ENCODE assay signal across 10 cellular contexts in genomic region chr15:94070341-94071275, GRCh38.
A peak's percentile ranks its signal among the peaks of the same experiment; 100 is the strongest.
DNase-seq lines count a peak whose midpoint lies in the region; ATAC-seq and TF ChIP-seq lines count a peak whose summit lies in the region.
"Had no signal": no experiment of that assay in that cellular context is flagged by ENCODE, and none has a peak within 500 bp of the region (broad histone marks: within the 10 kb centered on the region; RNA-seq: fewer than 3 reads in every experiment).

No MANE protein-coding gene starts in this region.

- H3K4me1 Mint-ChIP-seq in endothelial cell (ENCODE audit: unreplicated experiment): peaks cover 3% of the 10 kb centered on the region
- H3K4me1 Mint-ChIP-seq: CD4-positive, alpha-beta memory T cell had no signal

- H3K36me3 Mint-ChIP-seq in endothelial cell (ENCODE audit: low read depth, unreplicated experiment): no peaks in the 10 kb centered on the region
- H3K36me3 Mint-ChIP-seq: CD4-positive, alpha-beta memory T cell had no signal

- intact Hi-C loops in A673 (cut with micrococcal nuclease; ENCODE audit: unreplicated experiment): no loop called here

- peak overlapping the region; percentile 27 for H3K4me3 ChIP-seq in A673 (ENCODE audit: low read depth, low read length, poor library complexity, severe bottlenecking)

- peak; percentile 48 for TF ChIP-seq CTCF in A673 (conservative IDR thresholded peaks at IDR 0.05; ENCODE audit: low read depth, low read length)
- no peak for TF ChIP-seq CTCF in endothelial cell (IDR thresholded peaks at IDR 0.05; ENCODE audit: unreplicated experiment)

- no peaks in the 10 kb centered on the region for H3K9me3 Mint-ChIP-seq in endothelial cell (ENCODE audit: unreplicated experiment)
- H3K9me3 Mint-ChIP-seq: T-helper 1 cell treated with Interleukin-12 subunit alpha and Interleukin-12 subunit beta and Interleukin-4 antibody, amounts not matched to agents 30 μg/mL and 1 μg/mL, for 36 hours had no signal

- BruUV-seq in A673 (replicated peaks; lab: Mats Ljungman, UMichigan): no TSS peak

- H3K27me3 Mint-ChIP-seq in endothelial cell (ENCODE audit: unreplicated experiment): no peaks in the 10 kb centered on the region

- H3K27ac Mint-ChIP-seq in endothelial cell (ENCODE audit: unreplicated experiment): no peak overlapping the region
- H3K27ac Mint-ChIP-seq: CD4-positive, alpha-beta memory T cell; T-helper 1 cell treated with Interleukin-12 subunit alpha and Interleukin-12 subunit beta and Interleukin-4 antibody, amounts not matched to agents 30 μg/mL and 1 μg/mL, for 36 hours had no signal

- peaks cover 11% of the 10 kb centered on the region for H3K9me3 ChIP-seq in A673 (ENCODE audit: low read depth, low read length, poor library complexity, severe bottlenecking)

- H3K4me1 ChIP-seq in A673 (ENCODE audit: insufficient read depth, low read length, poor library complexity, severe bottlenecking): peaks cover 37% of the 10 kb centered on the region

- H3K27ac ChIP-seq in A673 (ENCODE audit: low read depth, low read length, poor library complexity, severe bottlenecking): peak overlapping the region; percentile 72

- H3K36me3 ChIP-seq in A673 (ENCODE audit: insufficient read depth, low read length, poor library complexity, severe bottlenecking): no peaks in the 10 kb centered on the region

- POLR2A ChIA-PET in A673 (lab: Charles Lee; ENCODE audit: low non-redundant PET): no interaction called here

- H3K27me3 ChIP-seq in A673 (replicated peaks; ENCODE audit: insufficient read depth, low read depth, low read length, poor library complexity): no peaks in the 10 kb centered on the region

- DNase-seq in A673 (ENCODE audit: low spot score) (peak; percentile 96), H4 (ENCODE audit: low spot score) (peak; percentile 90), NOMO-1 treated with DMSO at 0.1 percent for 48 hours (lab: John Stamatoyannopoulos, UW; ENCODE audit: unreplicated experiment) (peak; percentile 91), inferior parietal cortex (ENCODE audit: extremely low spot score) (peak; percentile 4), endothelial cell (ENCODE audit: low spot score) (no peak)
- no peak for DNase-seq in stimulated activated CD4-positive, alpha-beta T cell treated with anti-CD3 and anti-CD28 coated beads, Interleukin-12 subunit alpha, Interleukin-12 subunit beta, amount 100 ng/mL, for 4 hours
- DNase-seq in stimulated activated naive CD8-positive, alpha-beta T cell treated with anti-CD3 and anti-CD28 coated beads, Interleukin-15, Interleukin-2, amounts not matched to agents 100 U/mL and 50 U/mL, for 24 hours: no peak
- DNase-seq: CD4-positive, alpha-beta memory T cell had no signal

- CTCF ChIA-PET in A673 (lab: Charles Lee): interaction anchor here (1.0 to 1.3 kb wide), 2 partner anchors 49 to 50 kb away, joined by 4 to 5 read pairs; no protein-coding TSS in a partner anchor

- no peak for ATAC-seq in stimulated activated naive CD8-positive, alpha-beta T cell treated with anti-CD3 and anti-CD28 coated beads, Interleukin-15, Interleukin-2, amounts not matched to agents 100 U/mL and 50 U/mL, for 24 hours
- ATAC-seq in GM18858 (IDR thresholded peaks at IDR 0.05; ENCODE audit: unreplicated experiment): no peak

- H3K4me3 Mint-ChIP-seq in endothelial cell (ENCODE audit: unreplicated experiment): no peak overlapping the region
- H3K4me3 Mint-ChIP-seq: CD4-positive, alpha-beta memory T cell; T-helper 1 cell treated with Interleukin-12 subunit alpha and Interleukin-12 subunit beta and Interleukin-4 antibody, amounts not matched to agents 30 μg/mL and 1 μg/mL, for 36 hours had no signal

Comparison
In these comparisons a context has a peak if more than half of its experiments do, and no peak if none do; other contexts are left out.
1. DNase-seq: peak in A673 (single experiment), H4 (single experiment), NOMO-1 treated with DMSO at 0.1 percent for 48 hours (single experiment) and inferior parietal cortex (single experiment); none in stimulated activated CD4-positive, alpha-beta T cell treated with anti-CD3 and anti-CD28 coated beads, Interleukin-12 subunit alpha, Interleukin-12 subunit beta, amount 100 ng/mL, for 4 hours (single experiment), endothelial cell (single experiment) and stimulated activated naive CD8-positive, alpha-beta T cell treated with anti-CD3 and anti-CD28 coated beads, Interleukin-15, Interleukin-2, amounts not matched to agents 100 U/mL and 50 U/mL, for 24 hours (single experiment).